ENCODE assay signal across 10 cellular contexts in the genomic region with DNA sequence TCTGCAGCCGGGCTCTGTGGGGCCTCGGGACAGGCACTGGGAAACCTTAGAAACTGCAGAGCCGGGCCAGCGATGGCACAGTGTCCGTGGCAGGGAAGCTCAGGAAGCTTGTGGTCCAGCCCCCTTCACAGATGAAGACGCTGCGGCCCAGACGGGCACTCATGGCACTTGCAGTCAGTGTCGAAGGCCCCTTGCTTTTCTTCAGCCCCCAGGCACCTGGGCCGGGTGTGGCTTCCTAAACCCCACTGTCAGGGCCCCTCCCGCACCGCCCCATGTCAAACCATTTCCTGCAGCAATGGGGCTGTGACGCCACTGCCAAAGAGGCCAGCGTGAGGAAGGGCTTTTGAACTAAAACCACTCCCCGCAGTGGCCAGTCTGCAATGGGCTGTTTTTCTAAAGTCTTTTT.
DNase-seq lines count a peak whose midpoint lies in the region; ATAC-seq and TF ChIP-seq lines count a peak whose summit lies in the region.
"Had no signal": no experiment of that assay in that cellular context is flagged by ENCODE, and none has a peak within 500 bp of the region (broad histone marks: within the 10 kb centered on the region; RNA-seq: fewer than 3 reads in every experiment).

No MANE protein-coding gene starts in this region.

- POLR2A ChIA-PET in activated naive CD8-positive, alpha-beta T cell treated with anti-CD3 and anti-CD28 coated beads, Interleukin-2, amount 10 ng/mL, durations not matched to agents 7 days and 5 days (lab: Charles Lee) = no interaction called here

- no peaks in the 10 kb centered on the region for H3K27me3 Mint-ChIP-seq in activated naive CD8-positive, alpha-beta T cell treated with anti-CD3 and anti-CD28 coated beads, Interleukin-2, amount 10 ng/mL, durations not matched to agents 7 days and 5 days

- H3K4me1 ChIP-seq in right atrium auricular region (peaks cover 0 to 6% of the 10 kb centered on the region in 2 donors), upper lobe of right lung (peaks cover 4% of the 10 kb centered on the region)
- H3K4me1 ChIP-seq: A549 had no signal

- H3K4me3 ChIP-seq in right atrium auricular region (no peak overlapping the region), upper lobe of right lung (no peak overlapping the region)
- H3K4me3 ChIP-seq: A549 had no signal

- ATAC-seq in Right ventricle myocardium inferior (peak; percentile 40), upper lobe of right lung (peak; percentile 56)
- ATAC-seq in activated naive CD8-positive, alpha-beta T cell treated with anti-CD3 and anti-CD28 coated beads, Interleukin-2, amount 10 ng/mL, durations not matched to agents 7 days and 5 days (ENCODE audit: low read depth) = peak; percentile 97

- intact Hi-C loops in Right ventricle myocardium inferior (cut with DNase I) (no loop called here), upper lobe of right lung (cut with DNase I) (no loop called here)

- no peak for TF ChIP-seq CTCF in right atrium auricular region (IDR thresholded peaks at IDR 0.05)
- TF ChIP-seq CTCF in upper lobe of right lung (IDR thresholded peaks at IDR 0.05) = no peak

- peak overlapping the region; percentile 93 for H3K27ac Mint-ChIP-seq in activated naive CD8-positive, alpha-beta T cell treated with anti-CD3 and anti-CD28 coated beads, Interleukin-2, amount 10 ng/mL, durations not matched to agents 7 days and 5 days

- no peak overlapping the region for H3K27ac ChIP-seq in right atrium auricular region
- H3K27ac ChIP-seq in upper lobe of right lung = peak overlapping the region; percentile 47

- H3K27me3 ChIP-seq in right atrium auricular region = no peaks in the 10 kb centered on the region
- no peaks in the 10 kb centered on the region for H3K27me3 ChIP-seq in upper lobe of right lung

- H3K36me3 Mint-ChIP-seq in activated naive CD8-positive, alpha-beta T cell treated with anti-CD3 and anti-CD28 coated beads, Interleukin-2, amount 10 ng/mL, durations not matched to agents 7 days and 5 days = peaks cover 8% of the 10 kb centered on the region

- H3K4me3 Mint-ChIP-seq in activated naive CD8-positive, alpha-beta T cell treated with anti-CD3 and anti-CD28 coated beads, Interleukin-2, amount 10 ng/mL, durations not matched to agents 7 days and 5 days = peak overlapping the region; percentile 75

- peak; percentile 85 for DNase-seq in Right ventricle myocardium inferior (ENCODE audit: missing footprints)
- no peak for DNase-seq in right atrium auricular region (ENCODE audit: low spot score)
- peak; percentile 79 for DNase-seq in activated naive CD8-positive, alpha-beta T cell treated with anti-CD3 and anti-CD28 coated beads, Interleukin-2, amount 10 ng/mL, durations not matched to agents 7 days and 5 days
- peak; percentile 17 to 38 for DNase-seq in stimulated activated CD4-positive, alpha-beta T cell treated with anti-CD3 and anti-CD28 coated beads, Interleukin-12 subunit alpha, Interleukin-12 subunit beta, amount 100 ng/mL, for 24 hours (ENCODE audit: low read depth in 2 of 2)
- DNase-seq in upper lobe of right lung = no peak
- no peak for DNase-seq in HUDEP-2 (lab: John Stamatoyannopoulos, UW; ENCODE audit: unreplicated experiment in 76 of 76)
- DNase-seq in NCI-H82 (lab: John Stamatoyannopoulos, UW) = no peak
- DNase-seq in AG08396 (ENCODE audit: low spot score) = no peak
- DNase-seq: occipital lobe had no signal

- H3K9me3 ChIP-seq in right atrium auricular region (no peaks in the 10 kb centered on the region), upper lobe of right lung (no peaks in the 10 kb centered on the region)
- H3K9me3 ChIP-seq: A549 had no signal

- H3K36me3 ChIP-seq in right atrium auricular region = no peaks in the 10 kb centered on the region
- H3K36me3 ChIP-seq in upper lobe of right lung = no peaks in the 10 kb centered on the region

- no peaks in the 10 kb centered on the region for H3K9me3 Mint-ChIP-seq in activated naive CD8-positive, alpha-beta T cell treated with anti-CD3 and anti-CD28 coated beads, Interleukin-2, amount 10 ng/mL, durations not matched to agents 7 days and 5 days

- peaks cover 37% of the 10 kb centered on the region for H3K4me1 Mint-ChIP-seq in activated naive CD8-positive, alpha-beta T cell treated with anti-CD3 and anti-CD28 coated beads, Interleukin-2, amount 10 ng/mL, durations not matched to agents 7 days and 5 days

Comparison
In these comparisons a context has a peak if more than half of its experiments do, and no peak if none do; other contexts are left out.
1. DNase-seq: peak in Right ventricle myocardium inferior (single experiment), activated naive CD8-positive, alpha-beta T cell treated with anti-CD3 and anti-CD28 coated beads, Interleukin-2, amount 10 ng/mL, durations not matched to agents 7 days and 5 days (single experiment) and stimulated activated CD4-positive, alpha-beta T cell treated with anti-CD3 and anti-CD28 coated beads, Interleukin-12 subunit alpha, Interleukin-12 subunit beta, amount 100 ng/mL, for 24 hours (2 of 2); none in right atrium auricular region (single experiment), upper lobe of right lung (single experiment), HUDEP-2 (0 of 76), NCI-H82 (single experiment) and AG08396 (single experiment).
2. ATAC-seq: peak in every context shown above with its lines; median percentile 97 in activated naive CD8-positive, alpha-beta T cell treated with anti-CD3 and anti-CD28 coated beads, Interleukin-2, amount 10 ng/mL, durations not matched to agents 7 days and 5 days; 56 in upper lobe of right lung; 40 in Right ventricle myocardium inferior.